In genomic region chrX:120264315-120264714, GRCh38 we compare ENCODE assay signal across 24 cellular contexts. TPM values are rescaled to one million over a fixed set of nuclear protein-coding genes. Genes with fewer than 3 reads are reported as not detected.
"Had no signal": no experiment of that assay in that cellular context is flagged by ENCODE, and none has a peak within 500 bp of the region (broad histone marks: within the 10 kb centered on the region; RNA-seq: fewer than 3 reads in every experiment).

No MANE protein-coding gene starts in this region.

- H3K27ac ChIP-seq: brain microvascular endothelial cell, colonic mucosa, left ventricle myocardium inferior, tibial artery, vagina had no signal

- H3K4me3 ChIP-seq: colonic mucosa, left ventricle myocardium inferior, mucosa of descending colon, tibial artery, vagina had no signal

- H3K27me3 ChIP-seq: brain microvascular endothelial cell, colonic mucosa, tibial artery, vagina had no signal

- DNase-seq: activated CD4-positive, alpha-beta T cell treated with anti-CD3 and anti-CD28 coated beads, Interleukin-2, amount 10 ng/mL, durations not matched to agents 7 days and 5 days; activated CD8-positive, alpha-beta T cell treated with anti-CD3 and anti-CD28 coated beads, Interleukin-2, amount 10 ng/mL, durations not matched to agents 7 days and 5 days; activated effector memory CD4-positive, alpha-beta T cell treated with anti-CD3 and anti-CD28 coated beads, Interleukin-2, amount 50 U/mL, for 16 hours; activated naive CD4-positive, alpha-beta T cell treated with anti-CD3 and anti-CD28 coated beads, Interleukin-2, amount 50 U/mL, for 16 hours; activated T-cell treated with anti-CD3 and anti-CD28 coated beads, Interleukin-2, amount 50 U/mL, for 24 hours; aorta; brain microvascular endothelial cell; colonic mucosa; head of caudate nucleus; kidney; left ventricle myocardium inferior; mucosa of descending colon; naive B cell; stimulated activated CD4-positive, alpha-beta T cell treated with anti-CD3 and anti-CD28 coated beads, Interleukin-2, amount 100 ng/mL, for 24 hours; stimulated activated naive CD8-positive, alpha-beta T cell treated with anti-CD3 and anti-CD28 coated beads, Interleukin-15, Interleukin-2, amounts not matched to agents 100 U/mL and 50 U/mL, for 24 hours; substantia nigra; tibial artery had no signal

- ATAC-seq: activated CD4-positive, CD25-positive, alpha-beta regulatory T cell treated with anti-CD3 and anti-CD28 coated beads, Interleukin-2, amount 50 U/mL, for 24 hours; activated CD8-positive, alpha-beta T cell treated with anti-CD3 and anti-CD28 coated beads, Interleukin-2, amount 10 ng/mL, durations not matched to agents 7 days and 5 days; mucosa of descending colon; stimulated activated naive CD8-positive, alpha-beta T cell treated with anti-CD3 and anti-CD28 coated beads, Interleukin-15, Interleukin-2, amounts not matched to agents 100 U/mL and 50 U/mL, for 24 hours had no signal

- H3K9me3 ChIP-seq: colonic mucosa, left ventricle myocardium inferior, mucosa of descending colon, tibial artery, vagina had no signal

- H3K27ac Mint-ChIP-seq: activated CD4-positive, alpha-beta T cell treated with anti-CD3 and anti-CD28 coated beads, Interleukin-2, amount 10 ng/mL, durations not matched to agents 7 days and 5 days; activated CD8-positive, alpha-beta T cell treated with anti-CD3 and anti-CD28 coated beads, Interleukin-2, amount 10 ng/mL, durations not matched to agents 7 days and 5 days; activated T-cell treated with anti-CD3 and anti-CD28 coated beads, Interleukin-2, amount 50 U/mL, for 24 hours; memory B cell; progenitor cell of endocrine pancreas had no signal

- H3K27me3 Mint-ChIP-seq: activated CD4-positive, alpha-beta T cell treated with anti-CD3 and anti-CD28 coated beads, Interleukin-2, amount 10 ng/mL, durations not matched to agents 7 days and 5 days; central memory CD8-positive, alpha-beta T cell; memory B cell; naive B cell; progenitor cell of endocrine pancreas had no signal

- H3K4me1 Mint-ChIP-seq: central memory CD8-positive, alpha-beta T cell had no signal

- FAIRE-seq: frontal cortex, kidney had no signal

- H3K36me3 ChIP-seq: brain microvascular endothelial cell, colonic mucosa, left ventricle myocardium inferior, tibial artery, vagina had no signal

- H3K4me3 Mint-ChIP-seq: activated CD4-positive, alpha-beta T cell treated with anti-CD3 and anti-CD28 coated beads, Interleukin-2, amount 10 ng/mL, durations not matched to agents 7 days and 5 days; activated CD8-positive, alpha-beta T cell treated with anti-CD3 and anti-CD28 coated beads, Interleukin-2, amount 10 ng/mL, durations not matched to agents 7 days and 5 days; activated T-cell treated with anti-CD3 and anti-CD28 coated beads, Interleukin-2, amount 50 U/mL, for 24 hours; central memory CD8-positive, alpha-beta T cell; memory B cell; naive B cell; neural crest cell had no signal

- H3K4me1 ChIP-seq: colonic mucosa, left ventricle myocardium inferior, tibial artery had no signal

- H3K36me3 Mint-ChIP-seq: memory B cell, naive B cell had no signal

- H3K9me3 Mint-ChIP-seq: activated CD4-positive, alpha-beta T cell treated with anti-CD3 and anti-CD28 coated beads, Interleukin-2, amount 10 ng/mL, durations not matched to agents 7 days and 5 days; activated T-cell treated with anti-CD3 and anti-CD28 coated beads, Interleukin-2, amount 50 U/mL, for 24 hours; central memory CD8-positive, alpha-beta T cell; memory B cell had no signal

RNA-seq across cellular contexts. Expression of gene TMEM255A, which starts 46.9 kb away (rescaled TPM):
- total RNA-seq: activated CD4-positive, alpha-beta T cell treated with anti-CD3 and anti-CD28 coated beads, Interleukin-2, amount 10 ng/mL, durations not matched to agents 7 days and 5 days; activated CD8-positive, alpha-beta T cell treated with anti-CD3 and anti-CD28 coated beads, Interleukin-2, amount 10 ng/mL, durations not matched to agents 7 days and 5 days had no signal
- polyA plus RNA-seq: aorta had no signal
